31 cellular contexts compared by ENCODE assay signal in genomic region chr6:136427378-136427717, GRCh38.
"Had no signal": no experiment of that assay in that cellular context is flagged by ENCODE, and none has a peak within 500 bp of the region (broad histone marks: within the 10 kb centered on the region; RNA-seq: fewer than 3 reads in every experiment).

No MANE protein-coding gene starts in this region.

- H3K36me3 ChIP-seq: ascending aorta, cardiac muscle cell had no signal

- DNase-seq: activated B cell treated with CpG ODN at 0.5 μM for 24 hours; activated CD4-positive, alpha-beta memory T cell treated with anti-CD3 and anti-CD28 coated beads, Interleukin-2, amount 10 ng/mL, durations not matched to agents 7 days and 5 days; activated CD4-positive, alpha-beta T cell treated with anti-CD3 and anti-CD28 coated beads for 48 hours; activated CD4-positive, CD25-positive, alpha-beta regulatory T cell treated with anti-CD3 and anti-CD28 coated beads, Interleukin-2, amount 50 U/mL, for 72 hours; activated CD8-positive, alpha-beta memory T cell treated with anti-CD3 and anti-CD28 coated beads for 24 hours; activated CD8-positive, alpha-beta memory T cell treated with anti-CD3 and anti-CD28 coated beads, Interleukin-2, amount 10 ng/mL, durations not matched to agents 7 days and 5 days; activated CD8-positive, alpha-beta memory T cell treated with anti-CD3 and anti-CD28 coated beads, Interleukin-2, amount 50 U/mL, for 48 hours; activated effector memory CD4-positive, alpha-beta T cell treated with Interleukin-2 at 50 U/mL for 16 hours; activated naive CD4-positive, alpha-beta T cell treated with anti-CD3 and anti-CD28 coated beads, Interleukin-2, amount 50 U/mL, for 16 hours; activated naive CD8-positive, alpha-beta T cell treated with anti-CD3 and anti-CD28 coated beads for 36 hours; activated T-cell treated with anti-CD3 and anti-CD28 coated beads, Interleukin-2, amount 50 U/mL, for 48 hours; amniotic stem cell; MM.1S; NCI-H1048; NCI-H1105 treated with DMSO at 0.1 percent for 48 hours; NCI-H1436; NCI-H1694 treated with DMSO at 0.1 percent for 48 hours; NCI-H2029; NCI-H345; NCI-H524 treated with DMSO at 0.1 percent for 48 hours; SHP77; SW 1271; T-helper 1 cell; T-helper 2 cell; T-helper 9 cell had no signal

- H3K4me1 ChIP-seq: ascending aorta had no signal

- H3K9me3 ChIP-seq: ascending aorta had no signal

- H3K4me3 ChIP-seq: ascending aorta, cardiac muscle cell had no signal

- ATAC-seq: activated CD8-positive, alpha-beta memory T cell treated with anti-CD3 and anti-CD28 coated beads, Interleukin-2, amount 10 ng/mL, durations not matched to agents 7 days and 5 days; Panc1; SK-N-SH treated with all-trans-retinoic acid at 6 μM for 48 hours had no signal

- H3K27me3 ChIP-seq: ascending aorta, cardiac muscle cell had no signal

- H3K27ac ChIP-seq: ascending aorta, cardiac muscle cell, KMS-11, VCaP had no signal
